Comparison of ENCODE assay signal across 17 cellular contexts in the genomic region with DNA sequence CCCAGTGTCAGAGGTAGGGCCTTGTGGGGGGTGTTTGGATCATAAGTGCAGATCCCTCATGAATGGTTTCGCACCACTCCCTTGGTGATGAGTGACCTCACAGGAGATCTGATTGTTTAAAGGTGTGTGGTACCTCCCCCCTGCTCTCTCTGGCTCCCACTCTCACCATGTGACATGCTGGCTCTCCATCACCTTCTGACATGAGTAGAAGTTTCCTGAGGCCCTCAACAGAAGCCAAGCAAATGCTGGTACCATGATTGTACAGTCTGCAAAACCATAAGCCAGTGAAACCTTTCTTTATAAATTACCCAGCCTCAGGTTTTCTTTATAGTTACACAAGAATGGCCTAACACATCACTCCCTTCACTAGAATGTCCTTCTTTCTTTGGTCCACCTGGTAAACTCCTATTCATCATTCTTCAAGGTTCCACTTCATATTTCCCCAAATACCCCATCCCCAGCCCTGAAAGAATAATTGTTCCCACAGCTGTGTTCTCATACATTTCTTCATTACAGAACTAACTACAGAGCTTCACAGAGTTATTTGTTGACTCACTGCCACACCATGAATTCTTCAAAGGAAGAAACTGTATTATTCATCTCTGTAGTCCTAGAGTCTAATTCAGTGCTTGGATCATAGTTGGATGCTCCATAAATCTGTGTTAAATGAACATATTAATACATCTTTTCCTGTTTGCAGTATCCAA.
DNase-seq lines count a peak whose midpoint lies in the region; ATAC-seq and TF ChIP-seq lines count a peak whose summit lies in the region.
"Had no signal": no experiment of that assay in that cellular context is flagged by ENCODE, and none has a peak within 500 bp of the region (broad histone marks: within the 10 kb centered on the region; RNA-seq: fewer than 3 reads in every experiment).

No MANE protein-coding gene starts in this region.

- H3K27me3 Mint-ChIP-seq in activated naive CD4-positive, alpha-beta T cell treated with anti-CD3 and anti-CD28 coated beads for 36 hours (ENCODE audit: low read depth) = no peaks in the 10 kb centered on the region

- H3K27ac ChIP-seq in epithelial cell of prostate (peak overlapping the region; percentile 35), RWPE1 (no peak overlapping the region), right cardiac atrium (ENCODE audit: low read length) (no peak overlapping the region)
- H3K27ac ChIP-seq: pancreas, PC-9 had no signal

- intact Hi-C loops in activated naive CD4-positive, alpha-beta T cell treated with anti-CD3 and anti-CD28 coated beads for 36 hours (cut with micrococcal nuclease) = loop anchor here (1.0 kb wide), 5 partner anchors 8 to 41 kb away; no protein-coding TSS in a partner anchor
- intact Hi-C loops in right cardiac atrium (cut with DNase I) = no loop called here

- 96% methylated on average over 1 of the region's 1 CpG for WGBS in right cardiac atrium

- H3K27ac Mint-ChIP-seq in activated naive CD4-positive, alpha-beta T cell treated with anti-CD3 and anti-CD28 coated beads for 36 hours = peak overlapping the region; percentile 82

- CTCF ChIA-PET in activated naive CD4-positive, alpha-beta T cell treated with anti-CD3 and anti-CD28 coated beads for 36 hours (lab: Charles Lee) = interaction anchor here (0.9 to 2.6 kb wide), 6 partner anchors 11 to 24 kb away, joined by 3 to 9 read pairs (median 5); no protein-coding TSS in a partner anchor
- CTCF ChIA-PET in RWPE1 (lab: Yijun Ruan, JAX) = no interaction called here

- H3K4me1 ChIP-seq in right cardiac atrium (ENCODE audit: control insufficient read depth, insufficient read depth, low read length) = peaks cover 4% of the 10 kb centered on the region
- H3K4me1 ChIP-seq: HAP-1, pancreas had no signal

- H3K9me3 ChIP-seq in right cardiac atrium (ENCODE audit: control insufficient read depth, low read length) = no peaks in the 10 kb centered on the region
- H3K9me3 ChIP-seq: HAP-1, pancreas had no signal

- peak; percentile 28 for ATAC-seq in HG03064 (IDR thresholded peaks at IDR 0.05; ENCODE audit: low read depth, unreplicated experiment)
- ATAC-seq in stimulated activated naive CD8-positive, alpha-beta T cell treated with anti-CD3 and anti-CD28 coated beads, Interleukin-15, Interleukin-2, amounts not matched to agents 100 U/mL and 50 U/mL, for 24 hours = peak; percentile 77
- ATAC-seq in right cardiac atrium = no peak
- ATAC-seq: HepG2, pancreas had no signal

- DNase-seq in activated naive CD4-positive, alpha-beta T cell treated with anti-CD3 and anti-CD28 coated beads for 36 hours = peak; percentile 42
- no peak for DNase-seq in activated naive CD4-positive, alpha-beta T cell treated with anti-CD3 and anti-CD28 coated beads, Interleukin-2, amount 50 U/mL, for 16 hours
- no peak for DNase-seq in epithelial cell of prostate (ENCODE audit: low read depth, low spot score)
- DNase-seq in stimulated activated naive CD8-positive, alpha-beta T cell treated with anti-CD3 and anti-CD28 coated beads, Interleukin-15, Interleukin-2, amounts not matched to agents 100 U/mL and 50 U/mL, for 24 hours = no peak
- DNase-seq in NCI-H2081 (lab: John Stamatoyannopoulos, UW) = no peak
- no peak for DNase-seq in RWPE1 (ENCODE audit: low spot score)
- no peak for DNase-seq in right cardiac atrium
- DNase-seq: activated CD8-positive, alpha-beta memory T cell treated with anti-CD3 and anti-CD28 coated beads, Interleukin-2, amount 50 U/mL, for 48 hours; caudate nucleus; DMS79 treated with DMSO at 0.1 percent for 48 hours; NCI-H1105; NCI-H446 treated with DMSO at 0.1 percent for 48 hours; pancreas; PC-9 had no signal

- H3K9me3 Mint-ChIP-seq in activated naive CD4-positive, alpha-beta T cell treated with anti-CD3 and anti-CD28 coated beads for 36 hours = no peaks in the 10 kb centered on the region

- peaks cover 2% of the 10 kb centered on the region for H3K36me3 Mint-ChIP-seq in activated naive CD4-positive, alpha-beta T cell treated with anti-CD3 and anti-CD28 coated beads for 36 hours (ENCODE audit: low read depth)

- POLR2A ChIA-PET in RWPE1 (lab: Yijun Ruan, JAX; ENCODE audit: low non-redundant PET) = no interaction called here

- no peak for TF ChIP-seq CTCF in RWPE1 (conservative IDR thresholded peaks at IDR 0.05; ENCODE audit: low read depth)

- H3K27me3 ChIP-seq in right cardiac atrium (ENCODE audit: control insufficient read depth, insufficient read depth) = no peaks in the 10 kb centered on the region
- H3K27me3 ChIP-seq: pancreas had no signal

- H3K4me3 Mint-ChIP-seq in activated naive CD4-positive, alpha-beta T cell treated with anti-CD3 and anti-CD28 coated beads for 36 hours = no peak overlapping the region

- no peak overlapping the region for H3K4me3 ChIP-seq in right cardiac atrium (ENCODE audit: low read length)
- H3K4me3 ChIP-seq: HAP-1, pancreas, PC-9 had no signal

- H3K4me1 Mint-ChIP-seq in activated naive CD4-positive, alpha-beta T cell treated with anti-CD3 and anti-CD28 coated beads for 36 hours (ENCODE audit: low read depth) = peaks cover 81% of the 10 kb centered on the region

Comparison
In these comparisons a context has a peak if more than half of its experiments do, and no peak if none do; other contexts are left out.
1. ATAC-seq: peak in HG03064 (single experiment) and stimulated activated naive CD8-positive, alpha-beta T cell treated with anti-CD3 and anti-CD28 coated beads, Interleukin-15, Interleukin-2, amounts not matched to agents 100 U/mL and 50 U/mL, for 24 hours (single experiment); none in right cardiac atrium (0 of 2).